Comparison of ENCODE assay signal across 8 cellular contexts in genomic region chr3:197750396-197750831, GRCh38. TPM values are rescaled to one million over a fixed set of nuclear protein-coding genes. Genes with fewer than 3 reads are reported as not detected.
DNase-seq lines count a peak whose midpoint lies in the region; ATAC-seq, FAIRE-seq and TF ChIP-seq lines count a peak whose summit lies in the region.

No MANE protein-coding gene starts in this region.

- H3K9me3 Mint-ChIP-seq in activated B cell treated with CpG ODN at 0.5 μM for 24 hours: no peaks in the 10 kb centered on the region
- H3K9me3 Mint-ChIP-seq in central memory CD8-positive, alpha-beta T cell: no peaks in the 10 kb centered on the region

- H3K4me1 Mint-ChIP-seq in activated B cell treated with CpG ODN at 0.5 μM for 24 hours: peaks cover 45% of the 10 kb centered on the region
- H3K4me1 Mint-ChIP-seq in central memory CD8-positive, alpha-beta T cell: peaks cover 48% of the 10 kb centered on the region

- H3K4me3 ChIP-seq in GM12864 (ENCODE audit: low read depth, low read length) (peak overlapping the region; percentile 80), HEK293 (ENCODE audit: low read depth, low read length) (peak overlapping the region; percentile 77), keratinocyte (ENCODE audit: control insufficient read depth in 2 of 3, extremely low read depth in 1 of 3, insufficient read depth in 2 of 3, low read depth in 1 of 3, low read length in 3 of 3) (peak overlapping the region; percentile 80 to 93 (median 85)), spleen (peak overlapping the region; percentile 70 to 94 (median 86))

- DNase-seq in GM12864 (ENCODE audit: low read depth) (peak; percentile 53), NCI-H1092 (lab: John Stamatoyannopoulos, UW) (peak; percentile 22), activated B cell treated with CpG ODN at 0.5 μM for 24 hours (peak; percentile 61), keratinocyte (ENCODE audit: low read depth, low spot score) (no peak), spleen (peak; percentile 94)
- DNase-seq in central memory CD8-positive, alpha-beta T cell (ENCODE audit: low spot score in 2 of 2): peak; percentile 33 to 39

- TF ChIP-seq CTCF in GM12864 (IDR thresholded peaks at IDR 0.05; ENCODE audit: low read depth, low read length, missing control alignments) (no peak), HEK293 (tag by site-specific recombination; IDR thresholded peaks at IDR 0.05) (no peak), activated B cell treated with CpG ODN at 0.5 μM for 24 hours (IDR thresholded peaks at IDR 0.05) (no peak), keratinocyte (optimal IDR thresholded peaks at IDR 0.05 in 1 of 3, IDR thresholded peaks at IDR 0.05 in 1 of 3, conservative IDR thresholded peaks at IDR 0.05 in 1 of 3; ENCODE audit: extremely low read depth in 1 of 3, insufficient read depth in 2 of 3, low read length in 3 of 3) (no peak), spleen (IDR thresholded peaks at IDR 0.05 in 8 of 11, conservative IDR thresholded peaks at IDR 0.05 in 3 of 11) (peak in 5 of 11 experiments; percentile 16 to 41 (median 29))

- POLR2A ChIA-PET in HEK293 (lab: Yijun Ruan, JAX): no interaction called here
- POLR2A ChIA-PET in activated B cell treated with CpG ODN at 0.5 μM for 24 hours (lab: Charles Lee): interaction anchor here (0.6 to 3.9 kb wide), 11 partner anchors 9 to 48 kb away, joined by 3 to 61 read pairs (median 7); partner anchors contain the start of genes LRCH3 and RUBCN

- CTCF ChIA-PET in HEK293 (lab: Yijun Ruan, JAX): no interaction called here
- CTCF ChIA-PET in activated B cell treated with CpG ODN at 0.5 μM for 24 hours (lab: Charles Lee): interaction anchor here (0.8 to 1.6 kb wide), 5 partner anchors 27 to 52 kb away, joined by 3 to 4 read pairs (median 3); partner anchors contain the start of gene LRCH3

- H3K27me3 ChIP-seq in keratinocyte (ENCODE audit: control insufficient read depth, extremely low read depth, insufficient read depth, low read length) (no peaks in the 10 kb centered on the region), spleen (replicated peaks in 1 of 7) (no peaks in the 10 kb centered on the region)

- H3K79me2 ChIP-seq in keratinocyte (ENCODE audit: control insufficient read depth, insufficient read depth, low read length): peaks cover 47% of the 10 kb centered on the region

- 0% methylated on average over 16 to 43 of the region's 43 CpGs for WGBS in spleen, 5 donors

- dilution Hi-C loops in keratinocyte (cut with MboI; ENCODE audit: extremely low pct_ligation_motif_present, low sequenced_read_pairs): no loop called here

- TF ChIP-seq POLR2A in spleen (IDR thresholded peaks at IDR 0.05): peak in 2 of 3 donors; percentile 37 to 55

- H3K9me3 ChIP-seq in HEK293 (ENCODE audit: control insufficient read depth, insufficient read depth, low read depth, low read length): no peaks in the 10 kb centered on the region
- no peaks in the 10 kb centered on the region for H3K9me3 ChIP-seq in keratinocyte (ENCODE audit: control insufficient read depth, low read depth, low read length)
- no peaks in the 10 kb centered on the region for H3K9me3 ChIP-seq in spleen

- intact Hi-C loops in activated B cell treated with CpG ODN at 0.5 μM for 24 hours (cut with micrococcal nuclease): loop anchor here (2.0 to 5.0 kb wide), 2 partner anchors 32 to 97 kb away; no protein-coding TSS in a partner anchor
- intact Hi-C loops in spleen (cut with DNase I; ENCODE audit: low total_unique reads): no loop called here

- H3K4me2 ChIP-seq in keratinocyte (ENCODE audit: control insufficient read depth, extremely low read depth, insufficient read depth, low read depth, low read length): peak overlapping the region; percentile 80

- peaks cover 2% of the 10 kb centered on the region for H3K9me1 ChIP-seq in keratinocyte (ENCODE audit: control insufficient read depth, extremely low read depth, insufficient read depth, low read length)

- H3K9ac ChIP-seq in keratinocyte (ENCODE audit: control insufficient read depth, extremely low read depth, insufficient read depth, low read length): peak overlapping the region; percentile 84

- peak overlapping the region; percentile 97 for H3K4me3 Mint-ChIP-seq in activated B cell treated with CpG ODN at 0.5 μM for 24 hours
- peak overlapping the region; percentile 99 for H3K4me3 Mint-ChIP-seq in central memory CD8-positive, alpha-beta T cell

- H4K20me1 ChIP-seq in keratinocyte (ENCODE audit: control insufficient read depth, extremely low read depth, insufficient read depth, low read length): peaks cover 3% of the 10 kb centered on the region

- H3K27me3 Mint-ChIP-seq in activated B cell treated with CpG ODN at 0.5 μM for 24 hours: no peaks in the 10 kb centered on the region
- no peaks in the 10 kb centered on the region for H3K27me3 Mint-ChIP-seq in central memory CD8-positive, alpha-beta T cell

- no peak for FAIRE-seq in keratinocyte (lab: Jason Lieb, UNC)

- ATAC-seq in activated B cell treated with CpG ODN at 0.5 μM for 24 hours (ENCODE audit: low read depth) (peak; percentile 40), GM18858 (IDR thresholded peaks at IDR 0.05; ENCODE audit: unreplicated experiment) (no peak)
- peak; percentile 55 for ATAC-seq in central memory CD8-positive, alpha-beta T cell (replicated peaks; ENCODE audit: extremely low read depth, poor library complexity, severe bottlenecking)

- no peaks in the 10 kb centered on the region for H3K4me1 ChIP-seq in HEK293 (ENCODE audit: control insufficient read depth, insufficient read depth, low read length)
- peaks cover 18% of the 10 kb centered on the region for H3K4me1 ChIP-seq in keratinocyte (ENCODE audit: control insufficient read depth, extremely low read depth, insufficient read depth, low read length)
- H3K4me1 ChIP-seq in spleen: peaks cover 17 to 76% (median 57%) of the 10 kb centered on the region in 6 donors

- H2AFZ ChIP-seq in keratinocyte (ENCODE audit: control insufficient read depth, low read length): peak overlapping the region; percentile 32

- peak overlapping the region; percentile 85; the same call in 1 of the 2 replicates for H3K27ac ChIP-seq in HEK293 (ENCODE audit: extremely low read depth, low read depth, low read length)
- peak overlapping the region; percentile 72 for H3K27ac ChIP-seq in keratinocyte (ENCODE audit: control insufficient read depth, insufficient read depth, low read length)
- peak overlapping the region; percentile 93 to 98 (median 97) for H3K27ac ChIP-seq in spleen

- peaks cover 13% of the 10 kb centered on the region for H3K36me3 Mint-ChIP-seq in activated B cell treated with CpG ODN at 0.5 μM for 24 hours (ENCODE audit: low read depth)
- H3K36me3 Mint-ChIP-seq in central memory CD8-positive, alpha-beta T cell (ENCODE audit: insufficient read depth): peaks cover 8% of the 10 kb centered on the region

- H3K27ac Mint-ChIP-seq in activated B cell treated with CpG ODN at 0.5 μM for 24 hours: peak overlapping the region; percentile 91
- H3K27ac Mint-ChIP-seq in central memory CD8-positive, alpha-beta T cell (ENCODE audit: low read depth): peak overlapping the region; percentile 86

- no peaks in the 10 kb centered on the region for H3K36me3 ChIP-seq in HEK293 (ENCODE audit: control insufficient read depth in 2 of 2, insufficient read depth in 1 of 2, low read length in 2 of 2)
- no peaks in the 10 kb centered on the region for H3K36me3 ChIP-seq in keratinocyte (ENCODE audit: control insufficient read depth in 2 of 2, extremely low read depth in 1 of 2, insufficient read depth in 2 of 2, low read length in 2 of 2)
- no peaks in the 10 kb centered on the region for H3K36me3 ChIP-seq in spleen

TF ChIP-seq in HEK293, 187 proteins besides CTCF, POLR2A, EP300 and RAD21 (continues in another document):
- peak; percentile 10; the same call in 1 of the 2 replicates for TF ChIP-seq ZNF335 (tag by site-specific recombination; conservative IDR thresholded peaks at IDR 0.05)
- peak; percentile 40; the same call in 1 of the 2 replicates for TF ChIP-seq ZBTB20 (tag by site-specific recombination; IDR thresholded peaks at IDR 0.05)
- no peak for TF ChIP-seq ZIC2 (tag by site-specific recombination; IDR thresholded peaks at IDR 0.05)
- TF ChIP-seq ZNF19 (tag by site-specific recombination; IDR thresholded peaks at IDR 0.05; ENCODE audit: low read depth): no peak

RNA-seq across cellular contexts. Expression of gene FYTTD1, which starts 0.7 kb away (rescaled TPM):
- total RNA-seq in activated B cell treated with CpG ODN at 0.5 μM for 24 hours (78.6 and 84.2 TPM in 2 replicates), spleen (10 to 100 TPM; 28.5 to 52.6 (median 42.7) TPM)
- polyA plus RNA-seq in keratinocyte (34.0 to 48.0 TPM (median 35.6 TPM) in 3 replicates), spleen (10 to 100 TPM; 10.9 to 15.7 (median 12.0) TPM)
- polyA plus RNA-seq in keratinocyte (2011; ENCODE audit: low read depth): 67.5 TPM
- polyA plus RNA-seq in keratinocyte (2011; cell fraction: cytosol; rRNA removed): 26.6 and 50.9 TPM in 2 replicates
- polyA plus RNA-seq in keratinocyte (2011; cell fraction: nucleus; rRNA removed): 16.9 and 24.3 TPM in 2 replicates
- 42.3 and 49.7 TPM in 2 replicates for polyA plus RNA-seq in keratinocyte (2012; ENCODE audit: low replicate concordance)
- polyA minus RNA-seq in keratinocyte: 5.1 to 46.7 TPM (median 26.8 TPM) in 3 replicates
- 55.6 TPM for polyA minus RNA-seq in keratinocyte (2011; cell fraction: cytosol; rRNA and poly(A)+ RNA removed)
- polyA minus RNA-seq in keratinocyte (2011; cell fraction: nucleus; rRNA and poly(A)+ RNA removed): 9.5 and 21.3 TPM in 2 replicates

RNA-seq across cellular contexts. Expression of gene RUBCN, which starts 13.7 kb away (rescaled TPM):
- total RNA-seq in activated B cell treated with CpG ODN at 0.5 μM for 24 hours: 196 and 217 TPM in 2 replicates
- polyA plus RNA-seq in keratinocyte: 8.1 to 15.4 TPM (median 8.9 TPM) in 3 replicates
- polyA plus RNA-seq in keratinocyte (2011; ENCODE audit: low read depth): 5.6 TPM
- 9.9 and 10.2 TPM in 2 replicates for polyA plus RNA-seq in keratinocyte (2011; cell fraction: cytosol; rRNA removed)
- 30.8 and 34.2 TPM in 2 replicates for polyA plus RNA-seq in keratinocyte (2011; cell fraction: nucleus; rRNA removed)
- polyA plus RNA-seq in keratinocyte (2012; ENCODE audit: low replicate concordance): 11.2 and 12.9 TPM in 2 replicates
- 22.1 to 34.5 TPM (median 33.8 TPM) in 3 replicates for polyA minus RNA-seq in keratinocyte
- polyA minus RNA-seq in keratinocyte (2011; cell fraction: cytosol; rRNA and poly(A)+ RNA removed): 16.1 TPM
- 30.1 and 36.6 TPM in 2 replicates for polyA minus RNA-seq in keratinocyte (2011; cell fraction: nucleus; rRNA and poly(A)+ RNA removed)
- total RNA-seq in spleen: 100 to 1,000 TPM in 1 of 7 donors, 10 to 100 TPM in 6; 54.7 to 129 (median 69.6) TPM
- 10 to 100 TPM in 2 of 3 donors, 1 to 10 TPM in 1; 7.5 to 19.5 (median 13.0) TPM for polyA plus RNA-seq in spleen

RNA-seq across cellular contexts. Expression of gene LRCH3, which starts 40.6 kb away (rescaled TPM):
- 94.1 and 96.1 TPM in 2 replicates for total RNA-seq in activated B cell treated with CpG ODN at 0.5 μM for 24 hours
- 31.6 to 50.2 TPM (median 47.4 TPM) in 3 replicates for polyA plus RNA-seq in keratinocyte
- polyA plus RNA-seq in keratinocyte (2011; ENCODE audit: low read depth): 16.5 TPM
- 41.8 and 45.6 TPM in 2 replicates for polyA plus RNA-seq in keratinocyte (2011; cell fraction: cytosol; rRNA removed)
- polyA plus RNA-seq in keratinocyte (2011; cell fraction: nucleus; rRNA removed): 47.2 and 69.4 TPM in 2 replicates
- 10.2 and 21.8 TPM in 2 replicates for polyA plus RNA-seq in keratinocyte (2012; ENCODE audit: low replicate concordance)
- 58.4 to 112 TPM (median 77.9 TPM) in 3 replicates for polyA minus RNA-seq in keratinocyte
- polyA minus RNA-seq in keratinocyte (2011; cell fraction: cytosol; rRNA and poly(A)+ RNA removed): 21.1 TPM
- polyA minus RNA-seq in keratinocyte (2011; cell fraction: nucleus; rRNA and poly(A)+ RNA removed): 49.9 and 88.2 TPM in 2 replicates
- total RNA-seq in spleen: 10 to 100 TPM; 56.1 to 86.2 (median 68.8) TPM
- polyA plus RNA-seq in spleen: 10 to 100 TPM in 1 of 3 donors, 1 to 10 TPM in 2; 7.7 to 13.1 (median 8.6) TPM
